ENCODE assay signal across 1 cellular context in genomic region chr13:30457306-30457891, GRCh38.
TF ChIP-seq lines count a peak whose summit lies in the region.

No MANE protein-coding gene starts in this region.

TF ChIP-seq in HepG2, 621 proteins besides CTCF, POLR2A, EP300 and RAD21:
- TF ChIP-seq NR3C1 (CRISPR knock-in tag; IDR thresholded peaks at IDR 0.05) (no peak), DZIP1 (CRISPR knock-in tag; IDR thresholded peaks at IDR 0.05) (no peak)
